ENCODE assay signal across 8 cellular contexts in the genomic region with DNA sequence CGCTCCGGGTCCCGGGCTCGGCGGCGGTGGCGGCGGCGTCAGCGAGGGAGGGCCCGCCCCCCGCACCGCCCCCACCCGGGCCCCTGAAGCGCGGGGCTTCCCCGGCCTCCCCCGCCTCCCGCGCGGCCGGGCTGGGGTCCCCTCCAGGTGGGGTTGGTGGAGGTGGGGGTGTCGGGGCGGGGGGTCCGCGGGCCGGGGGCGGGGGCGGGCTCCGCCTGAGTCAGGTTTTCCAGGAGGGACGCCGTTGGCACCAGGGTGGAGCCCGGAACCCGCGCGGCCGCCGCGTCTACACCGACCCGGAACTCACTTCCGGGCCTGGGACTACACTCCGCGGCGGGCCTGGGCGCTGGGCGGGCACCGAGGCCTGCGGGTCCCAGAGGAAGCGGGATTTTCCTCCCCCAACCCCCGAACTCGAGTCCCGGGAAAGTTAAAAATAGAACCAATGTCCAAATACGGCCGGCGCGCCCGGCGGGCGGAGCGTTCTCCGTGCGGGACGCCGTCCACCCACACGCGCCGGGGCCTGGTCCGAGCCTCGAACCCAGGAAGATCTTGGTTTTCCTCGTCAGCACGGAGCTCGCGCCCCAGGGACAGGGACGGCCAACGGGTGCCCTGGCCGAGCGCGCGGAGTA. TPM values are rescaled to one million over a fixed set of nuclear protein-coding genes. Genes with fewer than 3 reads are reported as not detected.
DNase-seq lines count a peak whose midpoint lies in the region; ATAC-seq and TF ChIP-seq lines count a peak whose summit lies in the region.

No MANE protein-coding gene starts in this region.

- POLR2A ChIA-PET in MCF 10A (lab: Yijun Ruan, JAX), result interaction anchor here (0.6 to 1.3 kb wide), 7 partner anchors 13 to 44 kb away, joined by 3 to 6 read pairs (median 4); partner anchors contain the start of gene INPP5K

- DNase-seq in GM03348 (ENCODE audit: low spot score) (peak; percentile 88), T1000 (lab: John Stamatoyannopoulos, UW) (peak; percentile 40), MCF 10A (ENCODE audit: unreplicated experiment) (peak; percentile 46), iris pigment epithelial cell (ENCODE audit: low read depth) (peak; percentile 54), globus pallidus (ENCODE audit: low spot score) (no peak)
- DNase-seq in stimulated activated CD4-positive, alpha-beta T cell treated with anti-CD3 and anti-CD28 coated beads, Interleukin-1b, Interleukin-23, amount 100 ng/mL, for 48 hours, result peak; percentile 54

- peak overlapping the region; percentile 71 for H3K4me3 Mint-ChIP-seq in MCF 10A (ENCODE audit: unreplicated experiment)

- intact Hi-C loops in MCF 10A (cut with micrococcal nuclease), result no loop called here

- H3K36me3 Mint-ChIP-seq in MCF 10A (ENCODE audit: insufficient read depth, unreplicated experiment), result peaks cover 40% of the 10 kb centered on the region

- peaks cover 17% of the 10 kb centered on the region for H3K4me1 Mint-ChIP-seq in MCF 10A (ENCODE audit: insufficient read depth, unreplicated experiment)

- ATAC-seq in HG03108 (IDR thresholded peaks at IDR 0.05; ENCODE audit: unreplicated experiment) (peak; percentile 17), GM18519 (IDR thresholded peaks at IDR 0.05; ENCODE audit: low FRiP score, unreplicated experiment) (no peak)

- peak overlapping the region; percentile 75 for H3K27ac Mint-ChIP-seq in MCF 10A (ENCODE audit: low read depth, unreplicated experiment)

- no peak for TF ChIP-seq CTCF in MCF 10A (IDR thresholded peaks at IDR 0.05; ENCODE audit: unreplicated experiment)

- CTCF ChIA-PET in MCF 10A (lab: Yijun Ruan, JAX), result no interaction called here

- BruUV-seq in MCF 10A (replicated peaks; lab: Mats Ljungman, UMichigan), result TSS peak; percentile 79

- H3K9me3 Mint-ChIP-seq in MCF 10A (ENCODE audit: unreplicated experiment), result no peaks in the 10 kb centered on the region

- no peaks in the 10 kb centered on the region for H3K27me3 Mint-ChIP-seq in MCF 10A (ENCODE audit: insufficient read depth, unreplicated experiment)

RNA-seq across cellular contexts. Expression of gene MYO1C, which starts 6.6 kb away (rescaled TPM):
- 175 and 216 TPM in 2 replicates for total RNA-seq in MCF 10A (2022)

RNA-seq across cellular contexts. Expression of gene CRK, which starts 29.8 kb away (rescaled TPM):
- 70.6 and 82.9 TPM in 2 replicates for total RNA-seq in MCF 10A (2022)

RNA-seq across cellular contexts. Expression of gene INPP5K, which starts 30.6 kb away (rescaled TPM):
- total RNA-seq in MCF 10A (2022), result 25.5 and 28.9 TPM in 2 replicates
